ENCODE assay signal across 8 cellular contexts in the genomic region with DNA sequence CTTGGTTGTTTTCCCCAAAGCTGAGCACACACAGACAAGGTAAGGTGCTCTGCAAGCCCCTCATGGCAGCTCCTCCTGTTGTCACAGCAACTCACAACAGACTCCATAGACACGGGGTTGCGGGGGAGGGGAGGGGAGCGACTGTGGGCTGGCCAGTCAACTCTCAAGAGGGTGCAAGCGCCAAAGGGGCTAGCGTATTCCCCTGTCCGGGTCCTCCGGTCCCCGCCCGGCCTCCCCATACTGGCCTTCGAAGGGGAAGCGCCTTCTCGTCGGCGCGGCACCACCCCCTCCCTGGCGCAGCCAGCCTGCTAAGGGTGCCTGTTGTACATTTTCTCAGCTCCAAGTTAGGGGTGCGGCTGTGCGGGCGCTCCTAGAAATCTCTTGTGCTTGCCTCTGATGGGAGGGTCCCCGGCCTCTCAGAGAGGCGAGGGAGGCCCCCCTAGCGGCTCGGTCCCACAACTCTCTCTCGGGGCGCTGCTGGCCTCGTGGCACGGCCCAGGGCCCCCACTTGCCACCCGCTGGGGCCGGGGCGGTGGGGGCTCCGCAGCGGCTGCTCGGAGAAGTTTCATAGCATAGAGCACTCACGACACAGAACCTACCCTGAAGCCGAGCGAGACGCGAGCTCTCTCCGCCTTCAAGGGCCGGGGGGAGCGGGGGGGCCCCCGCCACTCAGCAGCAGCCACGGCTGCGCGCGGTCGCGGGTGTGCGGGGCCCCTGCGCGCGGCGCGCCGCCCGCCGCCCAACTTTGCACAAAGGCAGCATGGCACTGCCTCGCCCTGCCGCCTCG. TPM values are rescaled to one million over a fixed set of nuclear protein-coding genes. Genes with fewer than 3 reads are reported as not detected.
DNase-seq lines count a peak whose midpoint lies in the region; ATAC-seq, FAIRE-seq and TF ChIP-seq lines count a peak whose summit lies in the region.

No MANE protein-coding gene starts in this region.

- peak overlapping the region; percentile 65 for H2AFZ ChIP-seq in SK-N-SH (ENCODE audit: low read depth)
- peak overlapping the region; percentile 90 for H2AFZ ChIP-seq in keratinocyte (ENCODE audit: control insufficient read depth, low read length)

- H3K36me3 Mint-ChIP-seq in CD4-positive, alpha-beta T cell (ENCODE audit: low read depth) = no peaks in the 10 kb centered on the region

- peaks cover 40% of the 10 kb centered on the region for H3K27me3 ChIP-seq in CD4-positive, alpha-beta T cell (ENCODE audit: control insufficient read depth, insufficient read depth, low read length)
- no peaks in the 10 kb centered on the region for H3K27me3 ChIP-seq in SK-N-SH (ENCODE audit: insufficient read depth)
- H3K27me3 ChIP-seq in keratinocyte (ENCODE audit: control insufficient read depth, extremely low read depth, insufficient read depth, low read length) = peaks cover 9% of the 10 kb centered on the region

- no peaks in the 10 kb centered on the region for H3K9me3 ChIP-seq in CD4-positive, alpha-beta T cell (ENCODE audit: control insufficient read depth, low read length)
- H3K9me3 ChIP-seq in SK-N-SH = no peaks in the 10 kb centered on the region
- no peaks in the 10 kb centered on the region for H3K9me3 ChIP-seq in keratinocyte (ENCODE audit: control insufficient read depth, low read depth, low read length)

- no peaks in the 10 kb centered on the region for H3K9me1 ChIP-seq in keratinocyte (ENCODE audit: control insufficient read depth, extremely low read depth, insufficient read depth, low read length)

- dilution Hi-C loops in keratinocyte (cut with MboI; ENCODE audit: extremely low pct_ligation_motif_present, low sequenced_read_pairs) = no loop called here

- peak; percentile 60 for ATAC-seq in CD4-positive, alpha-beta T cell (ENCODE audit: poor library complexity)
- peak; percentile 42 for ATAC-seq in GM19324 (IDR thresholded peaks at IDR 0.05; ENCODE audit: low FRiP score, unreplicated experiment)
- ATAC-seq in HG03520 (IDR thresholded peaks at IDR 0.05; ENCODE audit: unreplicated experiment) = peak; percentile 34
- ATAC-seq in GM19467 (IDR thresholded peaks at IDR 0.05; ENCODE audit: unreplicated experiment) = no peak

- FAIRE-seq in keratinocyte (lab: Jason Lieb, UNC) = no peak

- peaks cover 18% of the 10 kb centered on the region for H3K4me1 Mint-ChIP-seq in CD4-positive, alpha-beta T cell (ENCODE audit: low read depth)

- H3K4me2 ChIP-seq in SK-N-SH = peak overlapping the region; percentile 85
- H3K4me2 ChIP-seq in keratinocyte (ENCODE audit: control insufficient read depth, extremely low read depth, insufficient read depth, low read depth, low read length) = peak overlapping the region; percentile 88

- no peaks in the 10 kb centered on the region for H3K9me3 Mint-ChIP-seq in CD4-positive, alpha-beta T cell

- H3K27ac Mint-ChIP-seq in CD4-positive, alpha-beta T cell = no peak overlapping the region

- peaks cover 9% of the 10 kb centered on the region for H3F3A ChIP-seq in SK-N-SH (replicated peaks; ENCODE audit: insufficient read depth)

- intact Hi-C loops in CD4-positive, alpha-beta T cell (cut with DNase I, micrococcal nuclease) = no loop called here

- no peak; the same call in 1 of the 2 replicates for TF ChIP-seq RAD21 in SK-N-SH (IDR thresholded peaks at IDR 0.05; ENCODE audit: low read length)

- H3K27ac ChIP-seq in CD4-positive, alpha-beta T cell (ENCODE audit: low read depth, low read length) = no peak overlapping the region
- H3K27ac ChIP-seq in SK-N-SH (ENCODE audit: low read depth in 2 of 2, low read length in 1 of 2) (peak overlapping the region; percentile 94 to 97), keratinocyte (ENCODE audit: control insufficient read depth, insufficient read depth, low read length) (peak overlapping the region; percentile 11), skin epidermis (peak overlapping the region; percentile 8 to 98 (median 88))

- peak overlapping the region; percentile 99 for H3K9ac ChIP-seq in SK-N-SH
- H3K9ac ChIP-seq in keratinocyte (ENCODE audit: control insufficient read depth, extremely low read depth, insufficient read depth, low read length) = peak overlapping the region; percentile 81

- H3K4me3 ChIP-seq in SK-N-SH (ENCODE audit: low read depth in 2 of 2, low read length in 1 of 2) = peak overlapping the region; percentile 87 to 89
- H3K4me3 ChIP-seq in choroid plexus epithelial cell (ENCODE audit: low read depth, low read length) = peak overlapping the region; percentile 78
- H3K4me3 ChIP-seq in keratinocyte (ENCODE audit: control insufficient read depth in 2 of 3, extremely low read depth in 1 of 3, insufficient read depth in 2 of 3, low read depth in 1 of 3, low read length in 3 of 3) = peak overlapping the region; percentile 64 to 83 (median 70)
- peak overlapping the region; percentile 55 to 83 (median 77) for H3K4me3 ChIP-seq in skin epidermis

- POLR2A ChIA-PET in CD4-positive, alpha-beta T cell (lab: Charles Lee) = no interaction called here
- POLR2A ChIA-PET in SK-N-SH (lab: Yijun Ruan, JAX) = interaction anchor here (0.6 to 1.4 kb wide), 7 partner anchors 11 to 247 kb away, joined by 3 to 6 read pairs (median 3); no protein-coding TSS in a partner anchor

- no peaks in the 10 kb centered on the region for H3K9me2 ChIP-seq in SK-N-SH

- peaks cover 7 to 12% of the 10 kb centered on the region in 2 experiments; a peak in 2 of 4 replicates for H3K4me1 ChIP-seq in SK-N-SH (ENCODE audit: control insufficient read depth in 1 of 2, insufficient read depth in 2 of 2, low read depth in 1 of 2, low read length in 1 of 2)
- peaks cover 7% of the 10 kb centered on the region for H3K4me1 ChIP-seq in keratinocyte (ENCODE audit: control insufficient read depth, extremely low read depth, insufficient read depth, low read length)

- H3K79me2 ChIP-seq in SK-N-SH (ENCODE audit: insufficient read depth) (peaks cover 41% of the 10 kb centered on the region), keratinocyte (ENCODE audit: control insufficient read depth, insufficient read depth, low read length) (no peaks in the 10 kb centered on the region)

- WGBS in SK-N-SH (ENCODE audit: low lambda C conversion rate) = 2% methylated on average over 33 of the region's 60 CpGs

- H4K20me1 ChIP-seq in SK-N-SH (ENCODE audit: insufficient read depth) = no peaks in the 10 kb centered on the region
- H4K20me1 ChIP-seq in keratinocyte (ENCODE audit: control insufficient read depth, extremely low read depth, insufficient read depth, low read length) = no peaks in the 10 kb centered on the region

- peak overlapping the region; percentile 71 for H3K4me3 Mint-ChIP-seq in CD4-positive, alpha-beta T cell

- peak in 1 of 10 experiments; percentile 6 for DNase-seq in CD4-positive, alpha-beta T cell
- DNase-seq in SK-N-SH (peak; percentile 78), choroid plexus epithelial cell (ENCODE audit: low read depth) (peak; percentile 62), keratinocyte (ENCODE audit: low read depth, low spot score) (no peak)

- TF ChIP-seq EP300 in SK-N-SH (IDR thresholded peaks at IDR 0.05; ENCODE audit: borderline replicate concordance in 1 of 2, low read depth in 1 of 2, low read length in 1 of 2) = no peak

- peaks cover 83% of the 10 kb centered on the region for H3K27me3 Mint-ChIP-seq in CD4-positive, alpha-beta T cell

- no peak for TF ChIP-seq CTCF in CD4-positive, alpha-beta T cell (IDR thresholded peaks at IDR 0.05)
- TF ChIP-seq CTCF in SK-N-SH (IDR thresholded peaks at IDR 0.05) (no peak; the same call in 1 of the 2 replicates), choroid plexus epithelial cell (conservative IDR thresholded peaks at IDR 0.05; ENCODE audit: low read depth, low read length) (no peak), keratinocyte (optimal IDR thresholded peaks at IDR 0.05 in 1 of 3, IDR thresholded peaks at IDR 0.05 in 1 of 3, conservative IDR thresholded peaks at IDR 0.05 in 1 of 3; ENCODE audit: extremely low read depth in 1 of 3, insufficient read depth in 2 of 3, low read length in 3 of 3) (no peak)

- CTCF ChIA-PET in CD4-positive, alpha-beta T cell (lab: Charles Lee) = interaction anchor here (0.6 kb wide), 1 partner anchor 134 kb away, joined by 3 read pairs; no protein-coding TSS in a partner anchor
- CTCF ChIA-PET in SK-N-SH (lab: Yijun Ruan, JAX) = interaction anchor here (0.6 to 2.2 kb wide), 12 partner anchors 11 to 953 kb away, joined by 3 to 8 read pairs (median 4); no protein-coding TSS in a partner anchor

- H3K36me3 ChIP-seq in SK-N-SH (replicated peaks in 1 of 2; ENCODE audit: control insufficient read depth in 1 of 2, insufficient read depth in 2 of 2, low read length in 1 of 2) (peaks cover 8 to 12% of the 10 kb centered on the region in 2 experiments), keratinocyte (ENCODE audit: control insufficient read depth in 2 of 2, extremely low read depth in 1 of 2, insufficient read depth in 2 of 2, low read length in 2 of 2) (no peaks in the 10 kb centered on the region)

TF ChIP-seq in SK-N-SH, 30 proteins besides CTCF, POLR2A, EP300 and RAD21:
- no peak for TF ChIP-seq NFIC (IDR thresholded peaks at IDR 0.05; ENCODE audit: borderline replicate concordance)
- TF ChIP-seq SMC3 (IDR thresholded peaks at IDR 0.05; ENCODE audit: low read depth, low read length) = no peak
- peak; percentile 70 for TF ChIP-seq MXI1 (IDR thresholded peaks at IDR 0.05; ENCODE audit: low read depth, low read length)
- 0 out of 2 replicates have a peak, but pooled peaks have one; percentile 4 for TF ChIP-seq RXRA (IDR thresholded peaks at IDR 0.05; ENCODE audit: borderline replicate concordance, low read depth)

RNA-seq across cellular contexts. Expression of a gene that starts 0.4 kb away (rescaled TPM):
- not detected for total RNA-seq in CD4-positive, alpha-beta T cell
- polyA plus RNA-seq in SK-N-SH (2012; rRNA removed) (10.5 and 13.8 TPM in 2 replicates), keratinocyte (4.6 to 6.1 TPM (median 5.5 TPM) in 3 replicates)
- polyA plus RNA-seq in SK-N-SH (2012; cell fraction: cytosol; rRNA removed) = 12.5 and 12.6 TPM in 2 replicates
- 9.5 and 18.9 TPM in 2 replicates for polyA plus RNA-seq in SK-N-SH (2012; cell fraction: nucleus; rRNA removed)
- 4.1 TPM for polyA plus RNA-seq in keratinocyte (2011; ENCODE audit: low read depth)
- 5.7 and 5.8 TPM in 2 replicates for polyA plus RNA-seq in keratinocyte (2011; cell fraction: cytosol; rRNA removed)
- polyA plus RNA-seq in keratinocyte (2011; cell fraction: nucleus; rRNA removed) = 10.8 and 12.3 TPM in 2 replicates
- 3.2 and 4.0 TPM in 2 replicates for polyA plus RNA-seq in keratinocyte (2012; ENCODE audit: low replicate concordance)
- polyA minus RNA-seq in keratinocyte = 3.2 to 6.7 TPM (median 5.3 TPM) in 3 replicates
- polyA minus RNA-seq in keratinocyte (2011; cell fraction: cytosol; rRNA and poly(A)+ RNA removed) = 11.3 TPM
- 4.9 and 8.8 TPM in 2 replicates for polyA minus RNA-seq in keratinocyte (2011; cell fraction: nucleus; rRNA and poly(A)+ RNA removed)
